Comparison of ENCODE assay signal across 14 cellular contexts in the genomic region with DNA sequence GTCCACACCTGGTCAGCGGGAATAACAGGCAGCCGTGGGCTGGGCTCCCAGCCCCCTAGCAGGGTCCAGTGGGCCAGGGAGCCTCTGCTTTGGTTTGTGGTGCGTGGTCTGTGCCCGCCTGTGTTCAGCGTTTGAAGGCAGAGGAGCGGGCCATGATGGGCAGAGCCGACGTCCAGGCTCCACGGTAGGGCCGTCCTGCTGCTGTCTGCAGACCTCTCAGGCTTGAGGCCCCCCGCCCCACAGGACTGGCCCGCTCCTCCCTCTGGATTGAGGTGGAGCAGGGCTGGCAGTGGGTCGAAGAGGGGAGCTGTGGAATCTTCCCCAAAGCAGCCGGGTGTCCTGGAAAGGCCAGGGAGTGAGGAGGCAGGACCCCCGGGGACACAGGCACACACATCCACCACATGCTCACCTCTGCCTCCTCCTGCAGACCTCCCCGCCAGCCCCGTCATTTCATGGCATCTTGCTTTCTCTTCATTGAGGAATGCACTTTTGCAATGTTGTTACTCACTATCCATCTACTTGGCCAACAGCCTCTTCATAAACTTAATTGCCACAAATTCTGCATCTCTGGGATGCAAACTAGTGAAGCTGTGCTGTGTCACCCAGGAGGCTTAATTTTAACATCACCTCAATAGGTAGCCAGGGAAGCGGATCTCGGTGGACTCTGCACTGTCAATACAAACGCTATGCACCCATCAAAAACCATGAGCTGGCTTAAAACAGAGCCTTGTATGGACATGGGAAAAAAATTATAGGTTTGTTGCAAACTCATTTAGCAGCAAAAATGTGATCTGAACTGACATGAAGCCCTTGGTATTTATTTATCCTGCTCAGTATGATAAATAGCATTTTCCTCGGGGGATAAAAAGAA.
DNase-seq lines count a peak whose midpoint lies in the region; ATAC-seq and TF ChIP-seq lines count a peak whose summit lies in the region.
"Had no signal": no experiment of that assay in that cellular context is flagged by ENCODE, and none has a peak within 500 bp of the region (broad histone marks: within the 10 kb centered on the region; RNA-seq: fewer than 3 reads in every experiment).

No MANE protein-coding gene starts in this region.

- WGBS in sigmoid colon, 2 donors = 95 to 96% methylated on average over 21 of the region's 21 CpGs
- no CpG with 5 or more reads among the region's 21 CpGs for WGBS in mesendoderm (ENCODE audit: extremely low coverage, insufficient coverage, low lambda C conversion rate)

- H3K36me3 Mint-ChIP-seq in T-helper 1 cell treated with Interleukin-12 subunit alpha and Interleukin-12 subunit beta and Interleukin-4 antibody, amounts not matched to agents 30 μg/mL and 1 μg/mL, for 36 hours (ENCODE audit: low read depth) = peaks cover 10% of the 10 kb centered on the region

- peak overlapping the region; percentile 49 for H3K27ac Mint-ChIP-seq in T-helper 1 cell treated with Interleukin-12 subunit alpha and Interleukin-12 subunit beta and Interleukin-4 antibody, amounts not matched to agents 30 μg/mL and 1 μg/mL, for 36 hours

- ATAC-seq in GM21528 (IDR thresholded peaks at IDR 0.05; ENCODE audit: low FRiP score, unreplicated experiment) = no peak
- ATAC-seq: foreskin keratinocyte had no signal

- H3K27me3 ChIP-seq in sigmoid colon (no peaks in the 10 kb centered on the region), mesendoderm (ENCODE audit: insufficient read depth, low read length, poor library complexity) (no peaks in the 10 kb centered on the region)

- no peaks in the 10 kb centered on the region for H3K9me3 ChIP-seq in sigmoid colon

- H3K4me1 ChIP-seq in sigmoid colon (peaks cover 0 to 46% (median 31%) of the 10 kb centered on the region in 4 donors), mesendoderm (ENCODE audit: control insufficient read depth, low read depth, low read length) (no peaks in the 10 kb centered on the region)
- H3K4me1 ChIP-seq: foreskin keratinocyte had no signal

- H3K4me3 ChIP-seq in sigmoid colon (no peak overlapping the region), mesendoderm (ENCODE audit: low read length) (no peak overlapping the region)

- TF ChIP-seq CTCF in VCaP (conservative IDR thresholded peaks at IDR 0.05) (no peak), sigmoid colon (IDR thresholded peaks at IDR 0.05) (no peak)

- H3K27ac ChIP-seq in VCaP = peak overlapping the region; percentile 98
- peak overlapping the region; percentile 80 to 83 (median 82) for H3K27ac ChIP-seq in sigmoid colon
- no peak overlapping the region for H3K27ac ChIP-seq in mesendoderm (ENCODE audit: low read depth, low read length)
- H3K27ac ChIP-seq: foreskin keratinocyte had no signal

- peaks cover 41% of the 10 kb centered on the region for H3K4me1 Mint-ChIP-seq in T-helper 1 cell treated with Interleukin-12 subunit alpha and Interleukin-12 subunit beta and Interleukin-4 antibody, amounts not matched to agents 30 μg/mL and 1 μg/mL, for 36 hours (ENCODE audit: low read depth)

- no peaks in the 10 kb centered on the region for H3K79me1 ChIP-seq in mesendoderm (ENCODE audit: low read length)

- no peak overlapping the region for H2BK15ac ChIP-seq in mesendoderm (replicated peaks; ENCODE audit: low read depth)

- H3K23ac ChIP-seq in mesendoderm (ENCODE audit: low read length) = no peak overlapping the region

- intact Hi-C loops in sigmoid colon (cut with DNase I) = no loop called here

- TF ChIP-seq EP300 in sigmoid colon (IDR thresholded peaks at IDR 0.05) = no peak

- H2BK5ac ChIP-seq in mesendoderm (ENCODE audit: low read length) = no peak overlapping the region

- no peak overlapping the region for H3K4me2 ChIP-seq in mesendoderm (ENCODE audit: low read length)

- no peak for DNase-seq in T-helper 1 cell
- peak; percentile 56 for DNase-seq in fibroblast of peridontal ligament (ENCODE audit: extremely low read depth)
- peak; percentile 59 for DNase-seq in sigmoid colon
- no peak for DNase-seq in mesendoderm
- DNase-seq in COLO829 (ENCODE audit: low spot score) = no peak
- DNase-seq: 8988T; activated T-cell treated with anti-CD3 and anti-CD28 coated beads, Interleukin-2, amount 50 U/mL, for 72 hours; DND-41; foreskin keratinocyte; NCI-H2171 treated with DMSO at 0.1 percent for 48 hours; stimulated activated CD4-positive, alpha-beta T cell treated with anti-CD3 and anti-CD28 coated beads, Interleukin-4, amount 100 ng/mL, for 4 hours had no signal

- H3K27me3 Mint-ChIP-seq in T-helper 1 cell treated with Interleukin-12 subunit alpha and Interleukin-12 subunit beta and Interleukin-4 antibody, amounts not matched to agents 30 μg/mL and 1 μg/mL, for 36 hours (ENCODE audit: low read depth) = peaks cover 4% of the 10 kb centered on the region

- no peak overlapping the region for H3K9ac ChIP-seq in mesendoderm (ENCODE audit: low read length)

- no peaks in the 10 kb centered on the region for H3K9me3 Mint-ChIP-seq in T-helper 1 cell treated with Interleukin-12 subunit alpha and Interleukin-12 subunit beta and Interleukin-4 antibody, amounts not matched to agents 30 μg/mL and 1 μg/mL, for 36 hours
- H3K9me3 Mint-ChIP-seq: activated T-cell treated with anti-CD3 and anti-CD28 coated beads, Interleukin-2, amount 50 U/mL, for 72 hours had no signal

- TF ChIP-seq POLR2A in sigmoid colon (IDR thresholded peaks at IDR 0.05) = no peak

- H2AK5ac ChIP-seq in mesendoderm (ENCODE audit: low read length) = no peak overlapping the region

- no peak overlapping the region for H3K56ac ChIP-seq in mesendoderm (ENCODE audit: low read length)

- no peaks in the 10 kb centered on the region for H3K79me2 ChIP-seq in mesendoderm (ENCODE audit: control insufficient read depth, insufficient read depth, low read length)

- no peak overlapping the region for H4K5ac ChIP-seq in mesendoderm (ENCODE audit: low read length)

- H3K36me3 ChIP-seq in sigmoid colon (peaks cover 8 to 57% (median 18%) of the 10 kb centered on the region in 4 donors), mesendoderm (ENCODE audit: control insufficient read depth, insufficient read depth, low read length) (peaks cover 5% of the 10 kb centered on the region)

- H3K4me3 Mint-ChIP-seq in T-helper 1 cell treated with Interleukin-12 subunit alpha and Interleukin-12 subunit beta and Interleukin-4 antibody, amounts not matched to agents 30 μg/mL and 1 μg/mL, for 36 hours = no peak overlapping the region

- H3K18ac ChIP-seq in mesendoderm (ENCODE audit: low read length) = no peak overlapping the region

- no peak overlapping the region for H2BK120ac ChIP-seq in mesendoderm (ENCODE audit: low read depth, low read length)

- H4K8ac ChIP-seq in mesendoderm (ENCODE audit: low read depth, low read length) = no peak overlapping the region

- no peak overlapping the region for H3K4ac ChIP-seq in mesendoderm (ENCODE audit: low read depth, low read length)

Comparison
In these comparisons a context has a peak if more than half of its experiments do, and no peak if none do; other contexts are left out.
1. DNase-seq: peak in fibroblast of peridontal ligament (single experiment) and sigmoid colon (single experiment); none in T-helper 1 cell (0 of 5), mesendoderm (single experiment) and COLO829 (single experiment).